13 cellular contexts compared by ENCODE assay signal in the genomic region with DNA sequence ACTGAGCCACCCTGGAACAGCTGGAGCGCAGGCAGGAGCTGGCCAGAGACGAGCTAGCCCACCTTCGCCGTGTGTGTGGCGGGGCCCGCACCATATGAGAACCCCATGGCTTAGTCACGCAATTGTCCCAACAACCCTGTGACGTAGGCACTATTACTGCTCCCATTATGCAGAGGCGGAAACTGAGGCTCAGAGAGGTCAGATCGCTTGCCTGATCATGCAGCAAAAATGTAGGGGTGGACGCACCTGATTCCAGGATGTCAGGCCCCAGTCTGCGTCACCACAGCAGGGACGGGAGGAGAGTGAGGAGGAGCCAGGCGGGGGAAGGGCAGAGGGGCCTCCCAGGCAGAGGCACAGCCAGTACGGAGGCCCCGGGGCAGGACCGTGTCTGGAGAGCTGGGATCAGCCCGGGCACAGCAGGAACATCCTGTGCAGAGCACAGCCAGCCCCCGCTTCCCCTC. TPM values are rescaled to one million over a fixed set of nuclear protein-coding genes. Genes with fewer than 3 reads are reported as not detected.
A peak's percentile ranks its signal among the peaks of the same experiment; 100 is the strongest.
DNase-seq lines count a peak whose midpoint lies in the region; ATAC-seq lines count a peak whose summit lies in the region.
"Had no signal": no experiment of that assay in that cellular context is flagged by ENCODE, and none has a peak within 500 bp of the region (broad histone marks: within the 10 kb centered on the region; RNA-seq: fewer than 3 reads in every experiment).

No MANE protein-coding gene starts in this region.

- peak overlapping the region; percentile 22; the same call in 1 of the 2 replicates for H3K4me3 ChIP-seq in SK-N-MC
- H3K4me3 ChIP-seq: mucosa of descending colon, tibial nerve had no signal

- DNase-seq in ACHN (peak; percentile 88), SK-N-MC (ENCODE audit: low read depth, low spot score) (peak; percentile 16), Right ventricle myocardium inferior (ENCODE audit: missing footprints) (no peak), naive B cell (no peak)
- DNase-seq in activated T-cell treated with anti-CD3 and anti-CD28 coated beads, Interleukin-2, amount 50 U/mL, for 72 hours: no peak
- DNase-seq: activated CD4-positive, CD25-positive, alpha-beta regulatory T cell treated with anti-CD3 and anti-CD28 coated beads, Interleukin-2, amount 50 U/mL, for 72 hours; activated naive CD4-positive, alpha-beta T cell treated with anti-CD3 and anti-CD28 coated beads, Interleukin-2, amount 50 U/mL, for 16 hours; mucosa of descending colon had no signal

- H3K27me3 Mint-ChIP-seq in naive B cell: no peaks in the 10 kb centered on the region
- H3K27me3 Mint-ChIP-seq in activated T-cell treated with anti-CD3 and anti-CD28 coated beads, Interleukin-2, amount 50 U/mL, for 72 hours (ENCODE audit: low read depth): no peaks in the 10 kb centered on the region

- no peaks in the 10 kb centered on the region for H3K9me3 Mint-ChIP-seq in naive B cell
- H3K9me3 Mint-ChIP-seq in activated T-cell treated with anti-CD3 and anti-CD28 coated beads, Interleukin-2, amount 50 U/mL, for 72 hours: peaks cover 0 to 4% of the 10 kb centered on the region in 2 donors

- in situ Hi-C loops in ACHN (cut with HindIII; ENCODE audit: low pct_ligation_motif_present, low pct_unique_long_range_greater_than_20kb, low sequenced_read_pairs): no loop called here

- H3K4me1 Mint-ChIP-seq in naive B cell: peaks cover 25 to 36% (median 26%) of the 10 kb centered on the region in 3 donors
- H3K4me1 Mint-ChIP-seq in activated T-cell treated with anti-CD3 and anti-CD28 coated beads, Interleukin-2, amount 50 U/mL, for 72 hours (ENCODE audit: low read depth): peaks cover 12% of the 10 kb centered on the region

- peak overlapping the region in 5 of 8 donors; percentile 39 to 85 (median 58) for H3K4me3 Mint-ChIP-seq in naive B cell
- H3K4me3 Mint-ChIP-seq in activated T-cell treated with anti-CD3 and anti-CD28 coated beads, Interleukin-2, amount 50 U/mL, for 72 hours: no peak overlapping the region

- H3K36me3 ChIP-seq in SK-N-MC (ENCODE audit: insufficient read depth, low read length): peaks cover 6% of the 10 kb centered on the region; the same call in 1 of the 2 replicates

- ATAC-seq in Right ventricle myocardium inferior (peak; percentile 36), naive B cell (ENCODE audit: low read depth in 2 of 2) (no peak), HG02759 (IDR thresholded peaks at IDR 0.05; ENCODE audit: unreplicated experiment) (no peak), HG02938 (IDR thresholded peaks at IDR 0.05; ENCODE audit: unreplicated experiment) (no peak), HG03520 (IDR thresholded peaks at IDR 0.05; ENCODE audit: unreplicated experiment) (no peak)
- no peak for ATAC-seq in activated T-cell treated with anti-CD3 and anti-CD28 coated beads, Interleukin-2, amount 50 U/mL, for 72 hours (replicated peaks in 1 of 2)
- ATAC-seq: mucosa of descending colon had no signal

- no peak overlapping the region for H3K9ac ChIP-seq in SK-N-MC (ENCODE audit: insufficient read length)

- H3K9me3 ChIP-seq in SK-N-MC (ENCODE audit: low read depth, low read length): no peaks in the 10 kb centered on the region
- H3K9me3 ChIP-seq: mucosa of descending colon had no signal

- H3K27ac ChIP-seq in SK-N-MC: no peak overlapping the region

- peak overlapping the region in 2 of 6 donors; percentile 35 to 72 for H3K27ac Mint-ChIP-seq in naive B cell
- no peak overlapping the region for H3K27ac Mint-ChIP-seq in activated T-cell treated with anti-CD3 and anti-CD28 coated beads, Interleukin-2, amount 50 U/mL, for 72 hours

- no peaks in the 10 kb centered on the region for H3K36me3 Mint-ChIP-seq in naive B cell
- peaks cover 3 to 12% of the 10 kb centered on the region in 2 donors for H3K36me3 Mint-ChIP-seq in activated T-cell treated with anti-CD3 and anti-CD28 coated beads, Interleukin-2, amount 50 U/mL, for 72 hours (ENCODE audit: insufficient read depth in 2 of 2)

- intact Hi-C loops in Right ventricle myocardium inferior (cut with DNase I): no loop called here

RNA-seq across cellular contexts. Expression of a gene that starts 16.8 kb away (rescaled TPM):
- total RNA-seq in Right ventricle myocardium inferior: 34.7 TPM
- polyA plus RNA-seq in naive B cell (ENCODE audit: low read depth in 6 of 6): 10 to 100 TPM in 1 of 6 donors, 1 to 10 TPM in 4, under 1 TPM in 1; 0.41 to 13.4 (median 4.9) TPM
- 10 to 100 TPM; 16.0 to 21.0 TPM for total RNA-seq in activated T-cell treated with anti-CD3 and anti-CD28 coated beads, Interleukin-2, amount 50 U/mL, for 72 hours

RNA-seq across cellular contexts. Expression of a gene that starts 24.7 kb away (rescaled TPM):
- 0.62 TPM for total RNA-seq in Right ventricle myocardium inferior
- 1 to 10 TPM in 5 of 6 donors, not detected in 1; 1.2 to 3.8 (median 2.0) TPM for polyA plus RNA-seq in naive B cell (ENCODE audit: low read depth in 6 of 6)
- total RNA-seq in activated T-cell treated with anti-CD3 and anti-CD28 coated beads, Interleukin-2, amount 50 U/mL, for 72 hours: 1 to 10 TPM; 1.7 to 5.8 TPM
- polyA plus RNA-seq: AG04450 had no signal

RNA-seq across cellular contexts. Expression of a gene that starts 56.8 kb away (rescaled TPM):
- 12.6 TPM for total RNA-seq in Right ventricle myocardium inferior
- 10 to 100 TPM in 1 of 6 donors, 1 to 10 TPM in 5; 2.7 to 15.4 (median 7.9) TPM for polyA plus RNA-seq in naive B cell (ENCODE audit: low read depth in 6 of 6)
- total RNA-seq in activated T-cell treated with anti-CD3 and anti-CD28 coated beads, Interleukin-2, amount 50 U/mL, for 72 hours: 10 to 100 TPM; 24.4 to 31.2 TPM

Comparison
In these comparisons a context has a peak if more than half of its experiments do, and no peak if none do; other contexts are left out.
1. DNase-seq: peak in ACHN (single experiment) and SK-N-MC (single experiment); none in Right ventricle myocardium inferior (single experiment), naive B cell (single experiment) and activated T-cell treated with anti-CD3 and anti-CD28 coated beads, Interleukin-2, amount 50 U/mL, for 72 hours (0 of 2).
2. H3K4me3 Mint-ChIP-seq: peak in naive B cell (5 of 8); none in activated T-cell treated with anti-CD3 and anti-CD28 coated beads, Interleukin-2, amount 50 U/mL, for 72 hours (0 of 2).